ENCODE assay signal across 1 cellular context in the genomic region with DNA sequence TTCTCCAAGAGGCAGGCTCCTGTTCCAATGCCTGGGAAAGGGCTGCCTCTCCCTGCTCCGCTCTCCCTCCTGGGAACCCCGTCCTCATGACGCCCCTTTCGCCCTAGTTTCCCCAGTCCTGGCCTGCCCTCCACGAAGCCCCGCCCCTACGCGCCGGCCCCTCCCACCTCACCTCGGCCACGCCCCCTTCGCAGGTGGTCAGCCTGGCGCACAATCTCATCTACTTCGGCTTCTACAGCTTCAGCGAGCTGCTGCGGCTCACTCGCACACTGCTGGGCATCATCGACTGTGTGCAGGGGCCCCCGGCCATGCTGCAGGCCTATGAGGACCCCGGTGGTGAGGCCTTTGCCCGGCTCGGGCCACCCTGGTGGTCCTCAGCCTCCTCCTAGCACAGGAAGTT.
TF ChIP-seq lines count a peak whose summit lies in the region.

No MANE protein-coding gene starts in this region.

TF ChIP-seq in K562, 482 proteins besides CTCF, POLR2A, EP300 and RAD21:
- TF ChIP-seq ZNF12 (CRISPR knock-in tag; IDR thresholded peaks at IDR 0.05) (no peak), NRF1 (conservative IDR thresholded peaks at IDR 0.05 in 1 of 2, IDR thresholded peaks at IDR 0.05 in 1 of 2) (peak in 1 of 2 experiments; percentile 22; a peak in 1 of 4 replicates)
